1 cellular context compared by ENCODE assay signal in genomic region chr2:29035346-29035745, GRCh38.
TF ChIP-seq lines count a peak whose summit lies in the region.

No MANE protein-coding gene starts in this region.

TF ChIP-seq in IMR-90, 13 proteins besides CTCF, POLR2A, EP300 and RAD21:
- TF ChIP-seq MAFK (IDR thresholded peaks at IDR 0.05; ENCODE audit: low read depth, low read length): no peak
- no peak for TF ChIP-seq MAZ (IDR thresholded peaks at IDR 0.05; ENCODE audit: borderline replicate concordance, low read depth, low read length)
- no peak for TF ChIP-seq FOS (IDR thresholded peaks at IDR 0.05; ENCODE audit: low read depth, low read length)
- TF ChIP-seq RFX5 (IDR thresholded peaks at IDR 0.05; ENCODE audit: low read depth, low read length): no peak
- no peak for TF ChIP-seq BHLHE40 (IDR thresholded peaks at IDR 0.05; ENCODE audit: low read depth, low read length)
- no peak for TF ChIP-seq RCOR1 (IDR thresholded peaks at IDR 0.05; ENCODE audit: insufficient replicate concordance, low read length)
- TF ChIP-seq, protein P1, sequence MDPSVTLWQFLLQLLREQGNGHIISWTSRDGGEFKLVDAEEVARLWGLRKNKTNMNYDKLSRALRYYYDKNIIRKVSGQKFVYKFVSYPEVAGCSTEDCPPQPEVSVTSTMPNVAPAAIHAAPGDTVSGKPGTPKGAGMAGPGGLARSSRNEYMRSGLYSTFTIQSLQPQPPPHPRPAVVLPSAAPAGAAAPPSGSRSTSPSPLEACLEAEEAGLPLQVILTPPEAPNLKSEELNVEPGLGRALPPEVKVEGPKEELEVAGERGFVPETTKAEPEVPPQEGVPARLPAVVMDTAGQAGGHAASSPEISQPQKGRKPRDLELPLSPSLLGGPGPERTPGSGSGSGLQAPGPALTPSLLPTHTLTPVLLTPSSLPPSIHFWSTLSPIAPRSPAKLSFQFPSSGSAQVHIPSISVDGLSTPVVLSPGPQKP (IDR thresholded peaks at IDR 0.05; ENCODE audit: borderline replicate concordance, low read depth, low read length): no peak
- no peak for TF ChIP-seq USF2 (IDR thresholded peaks at IDR 0.05; ENCODE audit: low read depth, low read length)
- TF ChIP-seq SMC3 (IDR thresholded peaks at IDR 0.05; ENCODE audit: low read depth, low read length): no peak
- TF ChIP-seq CEBPB (IDR thresholded peaks at IDR 0.05; ENCODE audit: low read depth, low read length): no peak
- no peak for TF ChIP-seq CHD1 (IDR thresholded peaks at IDR 0.05; ENCODE audit: low read depth, low read length)
- TF ChIP-seq NFE2L2 (IDR thresholded peaks at IDR 0.05; ENCODE audit: low read depth, low read length): no peak
- no peak for TF ChIP-seq MXI1 (IDR thresholded peaks at IDR 0.05; ENCODE audit: borderline replicate concordance, low read depth, low read length)
